ENCODE assay signal across 3 cellular contexts in the genomic region with DNA sequence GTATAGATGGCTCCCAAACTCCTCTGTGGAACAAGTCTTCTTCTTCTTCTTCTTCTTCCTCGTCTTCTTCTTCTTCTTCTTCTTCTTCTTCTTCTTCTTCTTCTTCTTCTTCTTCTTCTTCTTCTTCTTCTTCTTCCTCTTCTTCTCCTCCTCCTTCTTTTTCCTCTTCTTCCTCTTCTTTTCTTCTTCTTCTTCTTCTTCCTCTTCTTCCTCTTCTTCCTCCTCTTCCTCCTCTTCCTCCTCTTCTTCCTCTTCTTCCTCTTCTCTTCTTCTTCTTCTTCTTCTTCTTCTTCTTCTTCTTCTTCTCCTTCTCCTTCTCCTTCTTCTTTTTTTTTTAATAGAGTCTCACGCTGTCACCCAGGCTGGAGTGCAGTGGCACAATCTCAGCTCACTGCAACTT. TPM values are rescaled to one million over a fixed set of nuclear protein-coding genes. Genes with fewer than 3 reads are reported as not detected.
"Had no signal": no experiment of that assay in that cellular context is flagged by ENCODE, and none has a peak within 500 bp of the region (broad histone marks: within the 10 kb centered on the region; RNA-seq: fewer than 3 reads in every experiment).

No MANE protein-coding gene starts in this region.

RNA-seq across cellular contexts. Expression of a gene that starts 3.4 kb away (rescaled TPM):
- total RNA-seq: LHCN-M2, M059J, MCF 10A had no signal
